In genomic region chr12:104929368-104929767, GRCh38 we compare ENCODE assay signal across 16 cellular contexts. TPM values are rescaled to one million over a fixed set of nuclear protein-coding genes. Genes with fewer than 3 reads are reported as not detected.
A peak's percentile ranks its signal among the peaks of the same experiment; 100 is the strongest.
DNase-seq lines count a peak whose midpoint lies in the region; ATAC-seq and TF ChIP-seq lines count a peak whose summit lies in the region.
"Had no signal": no experiment of that assay in that cellular context is flagged by ENCODE, and none has a peak within 500 bp of the region (broad histone marks: within the 10 kb centered on the region; RNA-seq: fewer than 3 reads in every experiment).

No MANE protein-coding gene starts in this region.

- no peak overlapping the region for H3K4me2 ChIP-seq in MM.1S (ENCODE audit: low read depth, low read length)

- H3K27me3 ChIP-seq in uterus, result no peaks in the 10 kb centered on the region
- H3K27me3 ChIP-seq in MM.1S (replicated peaks; ENCODE audit: insufficient read depth, low read length), result no peaks in the 10 kb centered on the region
- H3K27me3 ChIP-seq: SJCRH30 had no signal

- H3F3A ChIP-seq in MM.1S (ENCODE audit: insufficient read depth, low read length), result no peaks in the 10 kb centered on the region

- no peak overlapping the region for H3K9ac ChIP-seq in MM.1S (ENCODE audit: low read length)

- no peaks in the 10 kb centered on the region for H4K20me1 ChIP-seq in MM.1S (ENCODE audit: insufficient read depth, low read length)

- H3K9me3 ChIP-seq in uterus (no peaks in the 10 kb centered on the region), MM.1S (replicated peaks; ENCODE audit: insufficient read depth, low read length) (no peaks in the 10 kb centered on the region)
- H3K9me3 ChIP-seq: Caco-2, SJCRH30 had no signal

- peak overlapping the region; percentile 59 for H3K4me3 Mint-ChIP-seq in natural killer cell treated with Interleukin-12 subunit alpha and Interleukin-12 subunit beta and Interleukin-15 and Interleukin-18, amount 100 ng/mL, for 72 hours
- no peak overlapping the region for H3K4me3 Mint-ChIP-seq in natural killer cell
- peak overlapping the region; percentile 76 for H3K4me3 Mint-ChIP-seq in activated T-helper 17 cell treated with anti-CD3 and anti-CD28 coated beads, Interleukin-2, amount 50 U/mL, for 72 hours
- H3K4me3 Mint-ChIP-seq: B cell; CD4-positive, CD25-positive, alpha-beta regulatory T cell had no signal

- no peak for TF ChIP-seq POLR2A in uterus (IDR thresholded peaks at IDR 0.05)

- H3K36me3 ChIP-seq in uterus (no peaks in the 10 kb centered on the region), MM.1S (replicated peaks; ENCODE audit: insufficient read depth, low read length) (no peaks in the 10 kb centered on the region)
- H3K36me3 ChIP-seq: SJCRH30 had no signal

- no peaks in the 10 kb centered on the region for H3K36me3 Mint-ChIP-seq in natural killer cell treated with Interleukin-12 subunit alpha and Interleukin-12 subunit beta and Interleukin-15 and Interleukin-18, amount 100 ng/mL, for 72 hours
- H3K36me3 Mint-ChIP-seq in natural killer cell, result no peaks in the 10 kb centered on the region
- peaks cover 17% of the 10 kb centered on the region for H3K36me3 Mint-ChIP-seq in activated T-helper 17 cell treated with anti-CD3 and anti-CD28 coated beads, Interleukin-2, amount 50 U/mL, for 72 hours (ENCODE audit: low read depth)
- H3K36me3 Mint-ChIP-seq: CD4-positive, CD25-positive, alpha-beta regulatory T cell had no signal

- intact Hi-C loops in natural killer cell (cut with micrococcal nuclease) (no loop called here), uterus (cut with DNase I; ENCODE audit: low total_unique reads) (no loop called here)

- H3K4me1 Mint-ChIP-seq in natural killer cell treated with Interleukin-12 subunit alpha and Interleukin-12 subunit beta and Interleukin-15 and Interleukin-18, amount 100 ng/mL, for 72 hours (ENCODE audit: low read depth in 2 of 2), result peaks cover 21 to 32% of the 10 kb centered on the region in 2 donors
- H3K4me1 Mint-ChIP-seq in natural killer cell, result no peaks in the 10 kb centered on the region
- H3K4me1 Mint-ChIP-seq in activated T-helper 17 cell treated with anti-CD3 and anti-CD28 coated beads, Interleukin-2, amount 50 U/mL, for 72 hours, result peaks cover 23% of the 10 kb centered on the region

- H3K4me3 ChIP-seq in uterus, result no peak overlapping the region
- H3K4me3 ChIP-seq in MM.1S (ENCODE audit: low read length), result no peak overlapping the region
- H3K4me3 ChIP-seq: K562, SJCRH30 had no signal

- no peak for TF ChIP-seq CTCF in natural killer cell (IDR thresholded peaks at IDR 0.05)
- no peak for TF ChIP-seq CTCF in RWPE1 (conservative IDR thresholded peaks at IDR 0.05; ENCODE audit: low read depth)
- TF ChIP-seq CTCF in uterus (IDR thresholded peaks at IDR 0.05), result no peak
- TF ChIP-seq CTCF in MM.1S (IDR thresholded peaks at IDR 0.05; ENCODE audit: low read length), result no peak

- peaks cover 2% of the 10 kb centered on the region; the same call in 1 of the 2 replicates for H3K79me2 ChIP-seq in MM.1S (ENCODE audit: low read length)

- H2AFZ ChIP-seq in MM.1S (ENCODE audit: low read length), result no peak overlapping the region

- DNase-seq in natural killer cell treated with Interleukin-12 subunit alpha and Interleukin-12 subunit beta and Interleukin-15 and Interleukin-18, amount 100 ng/mL, for 72 hours (ENCODE audit: low spot score), result no peak
- DNase-seq in natural killer cell, result no peak
- no peak for DNase-seq in left lobe of liver (ENCODE audit: low spot score)
- no peak for DNase-seq in RWPE1 (ENCODE audit: low spot score)
- DNase-seq in uterus, result no peak
- no peak for DNase-seq in MM.1S
- DNase-seq: Caco-2; CD4-positive, CD25-positive, alpha-beta regulatory T cell; NCI-H1417 treated with DMSO at 0.1 percent for 48 hours; NCI-H1930; NCI-H446; PC-3; SJCRH30 had no signal

- H3K4me1 ChIP-seq in uterus (no peaks in the 10 kb centered on the region), MM.1S (ENCODE audit: low read length) (no peaks in the 10 kb centered on the region)
- H3K4me1 ChIP-seq: Caco-2, SJCRH30 had no signal

- POLR2A ChIA-PET in RWPE1 (lab: Yijun Ruan, JAX; ENCODE audit: low non-redundant PET), result no interaction called here

- H3K27ac ChIP-seq in RWPE1 (no peak overlapping the region), uterus (no peak overlapping the region), MM.1S (ENCODE audit: low read length) (no peak overlapping the region)
- H3K27ac ChIP-seq: SJCRH30 had no signal

- H3K9me3 Mint-ChIP-seq in natural killer cell treated with Interleukin-12 subunit alpha and Interleukin-12 subunit beta and Interleukin-15 and Interleukin-18, amount 100 ng/mL, for 72 hours, result no peaks in the 10 kb centered on the region
- H3K9me3 Mint-ChIP-seq in natural killer cell, result no peaks in the 10 kb centered on the region
- H3K9me3 Mint-ChIP-seq in activated T-helper 17 cell treated with anti-CD3 and anti-CD28 coated beads, Interleukin-2, amount 50 U/mL, for 72 hours, result no peaks in the 10 kb centered on the region

- H3K27ac Mint-ChIP-seq in natural killer cell treated with Interleukin-12 subunit alpha and Interleukin-12 subunit beta and Interleukin-15 and Interleukin-18, amount 100 ng/mL, for 72 hours, result peak overlapping the region; percentile 62 to 73
- H3K27ac Mint-ChIP-seq in natural killer cell, result no peak overlapping the region
- peak overlapping the region; percentile 99 for H3K27ac Mint-ChIP-seq in activated T-helper 17 cell treated with anti-CD3 and anti-CD28 coated beads, Interleukin-2, amount 50 U/mL, for 72 hours
- H3K27ac Mint-ChIP-seq: B cell had no signal

- H3K27me3 Mint-ChIP-seq in natural killer cell treated with Interleukin-12 subunit alpha and Interleukin-12 subunit beta and Interleukin-15 and Interleukin-18, amount 100 ng/mL, for 72 hours, result peaks cover 0 to 2% of the 10 kb centered on the region in 2 donors
- peaks cover 0 to 13% of the 10 kb centered on the region in 2 donors for H3K27me3 Mint-ChIP-seq in natural killer cell (ENCODE audit: low read depth in 2 of 2)
- H3K27me3 Mint-ChIP-seq in activated T-helper 17 cell treated with anti-CD3 and anti-CD28 coated beads, Interleukin-2, amount 50 U/mL, for 72 hours, result no peaks in the 10 kb centered on the region
- H3K27me3 Mint-ChIP-seq: B cell; CD4-positive, CD25-positive, alpha-beta regulatory T cell had no signal

- H3K9me2 ChIP-seq in MM.1S (replicated peaks; ENCODE audit: insufficient read depth, low read length), result no peaks in the 10 kb centered on the region

- CTCF ChIA-PET in RWPE1 (lab: Yijun Ruan, JAX), result no interaction called here

- no peak for ATAC-seq in natural killer cell treated with Interleukin-12 subunit alpha and Interleukin-12 subunit beta and Interleukin-15 and Interleukin-18, amount 100 ng/mL, for 72 hours
- ATAC-seq in natural killer cell, result no peak
- ATAC-seq in activated T-helper 17 cell treated with anti-CD3 and anti-CD28 coated beads, Interleukin-2, amount 50 U/mL, for 72 hours (replicated peaks), result no peak
- peak; percentile 46 for ATAC-seq in left lobe of liver
- ATAC-seq: K562, PC-3 had no signal

RNA-seq across cellular contexts. Expression of gene SLC41A2, which starts 28.7 kb away (rescaled TPM):
- total RNA-seq in natural killer cell treated with Interleukin-12 subunit alpha and Interleukin-12 subunit beta and Interleukin-15 and Interleukin-18, amount 100 ng/mL, for 72 hours, result 10 to 100 TPM; 14.9 to 17.6 TPM
- total RNA-seq in natural killer cell (1 to 10 TPM; 1.3 to 3.5 (median 1.7) TPM), left lobe of liver (93.1 TPM), uterus (10 to 100 TPM; 10.3 to 52.6 (median 23.9) TPM)
- 10 to 100 TPM; 16.8 to 52.8 TPM for total RNA-seq in activated T-helper 17 cell treated with anti-CD3 and anti-CD28 coated beads, Interleukin-2, amount 50 U/mL, for 72 hours

RNA-seq across cellular contexts. Expression of gene NOPCHAP1, which starts 56.7 kb away (rescaled TPM):
- total RNA-seq in natural killer cell treated with Interleukin-12 subunit alpha and Interleukin-12 subunit beta and Interleukin-15 and Interleukin-18, amount 100 ng/mL, for 72 hours, result 10 to 100 TPM; 20.6 to 30.2 TPM
- total RNA-seq in natural killer cell, result 1 to 10 TPM; 8.0 to 9.5 (median 8.6) TPM
- total RNA-seq in activated T-helper 17 cell treated with anti-CD3 and anti-CD28 coated beads, Interleukin-2, amount 50 U/mL, for 72 hours, result 10 to 100 TPM; 20.4 to 31.8 TPM
- total RNA-seq in left lobe of liver, result 5.9 TPM
- total RNA-seq in uterus, result 10 to 100 TPM in 3 of 4 donors, 1 to 10 TPM in 1; 8.6 to 29.4 (median 14.5) TPM

Comparison
In these comparisons a context has a peak if more than half of its experiments do, and no peak if none do; other contexts are left out.
1. H3K27ac Mint-ChIP-seq: peak in natural killer cell treated with Interleukin-12 subunit alpha and Interleukin-12 subunit beta and Interleukin-15 and Interleukin-18, amount 100 ng/mL, for 72 hours (2 of 2) and activated T-helper 17 cell treated with anti-CD3 and anti-CD28 coated beads, Interleukin-2, amount 50 U/mL, for 72 hours (single experiment); none in natural killer cell (0 of 2).